8 cellular contexts compared by ENCODE assay signal in the genomic region with DNA sequence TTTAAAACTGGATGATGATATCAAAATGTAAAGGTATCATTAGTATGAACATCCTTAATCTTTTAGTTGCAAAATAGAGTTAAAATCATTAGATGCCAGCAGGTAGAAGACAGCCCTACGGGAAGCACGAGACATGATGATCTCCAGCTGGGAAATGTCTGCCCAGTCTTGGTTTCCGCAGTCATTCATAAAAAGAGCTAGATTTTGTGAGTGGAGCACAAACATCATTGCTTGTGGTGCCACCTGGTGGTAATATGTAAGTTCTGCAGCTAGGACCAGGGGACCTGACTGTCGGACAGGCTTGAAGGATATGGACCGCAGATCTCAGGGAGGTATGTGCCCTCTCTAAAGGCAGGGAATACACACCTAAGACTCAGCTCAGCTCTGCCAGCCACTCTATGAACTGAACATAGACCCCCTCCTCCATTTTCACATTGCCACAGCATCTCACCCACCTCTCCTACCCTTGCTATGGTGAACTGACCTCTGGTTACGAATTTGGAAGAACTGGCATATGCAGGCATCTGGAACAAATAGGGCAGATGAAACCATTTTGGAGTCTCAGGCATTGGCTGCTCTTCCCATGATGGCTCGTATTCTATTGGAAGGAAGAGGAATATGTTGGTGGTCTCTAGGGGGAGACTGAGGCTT. TPM values are rescaled to one million over a fixed set of nuclear protein-coding genes. Genes with fewer than 3 reads are reported as not detected.
DNase-seq lines count a peak whose midpoint lies in the region; ATAC-seq and TF ChIP-seq lines count a peak whose summit lies in the region.

No MANE protein-coding gene starts in this region.

- peak; percentile 76 for TF ChIP-seq CTCF in GM10248 (IDR thresholded peaks at IDR 0.05; ENCODE audit: control extremely low read depth, extremely low read depth, low read depth, missing control alignments)

- peaks cover 3% of the 10 kb centered on the region for H3K27me3 Mint-ChIP-seq in activated CD4-positive, alpha-beta T cell treated with anti-CD3 and anti-CD28 coated beads, Interleukin-2, amount 10 ng/mL, durations not matched to agents 24 days and 14 days

- CTCF ChIA-PET in GM10248 (lab: Yijun Ruan, JAX): interaction anchor here (0.6 to 12.9 kb wide), 71 partner anchors 10 to 587 kb away, joined by 3 to 307 read pairs (median 6); partner anchors contain the start of genes EIF2D, FCAMR, FCMR and IL20

- H3K4me3 Mint-ChIP-seq in activated CD4-positive, alpha-beta T cell treated with anti-CD3 and anti-CD28 coated beads, Interleukin-2, amount 10 ng/mL, durations not matched to agents 24 days and 14 days: no peak overlapping the region

- H3K27ac Mint-ChIP-seq in activated CD4-positive, alpha-beta T cell treated with anti-CD3 and anti-CD28 coated beads, Interleukin-2, amount 10 ng/mL, durations not matched to agents 24 days and 14 days: no peak overlapping the region

- DNase-seq in GM10248 (ENCODE audit: extremely low spot score): peak; percentile 70
- peak; percentile 56 for DNase-seq in HS-5 (ENCODE audit: low read depth)
- DNase-seq in NCI-H69 (lab: John Stamatoyannopoulos, UW): peak; percentile 93
- DNase-seq in activated CD4-positive, alpha-beta T cell treated with anti-CD3 and anti-CD28 coated beads, Interleukin-2, amount 10 ng/mL, durations not matched to agents 24 days and 14 days: peak; percentile 91
- DNase-seq in effector CD4-positive, alpha-beta T cell: peak; percentile 50
- DNase-seq in lung microvascular endothelial cell (ENCODE audit: low read depth in 2 of 2): peak; percentile 78 to 85
- peak; percentile 63 for DNase-seq in stromal cell of bone marrow (ENCODE audit: low read depth)

- H3K36me3 Mint-ChIP-seq in activated CD4-positive, alpha-beta T cell treated with anti-CD3 and anti-CD28 coated beads, Interleukin-2, amount 10 ng/mL, durations not matched to agents 24 days and 14 days (ENCODE audit: low read depth): peaks cover 72% of the 10 kb centered on the region

- intact Hi-C loops in activated CD4-positive, alpha-beta T cell treated with anti-CD3 and anti-CD28 coated beads, Interleukin-2, amount 10 ng/mL, durations not matched to agents 24 days and 14 days (cut with micrococcal nuclease): loop anchor here (1.0 to 2.0 kb wide), 4 partner anchors 47 to 186 kb away; partner anchors contain the start of gene IL20

- POLR2A ChIA-PET in GM10248 (lab: Yijun Ruan, JAX): no interaction called here

- peaks cover 59% of the 10 kb centered on the region for H3K4me1 Mint-ChIP-seq in activated CD4-positive, alpha-beta T cell treated with anti-CD3 and anti-CD28 coated beads, Interleukin-2, amount 10 ng/mL, durations not matched to agents 24 days and 14 days

- no peaks in the 10 kb centered on the region for H3K9me3 Mint-ChIP-seq in activated CD4-positive, alpha-beta T cell treated with anti-CD3 and anti-CD28 coated beads, Interleukin-2, amount 10 ng/mL, durations not matched to agents 24 days and 14 days

- ATAC-seq in GM19035 (IDR thresholded peaks at IDR 0.05; ENCODE audit: unreplicated experiment): no peak

RNA-seq across cellular contexts. Expression of gene FCMR, which starts 9.2 kb away (rescaled TPM):
- total RNA-seq in activated CD4-positive, alpha-beta T cell treated with anti-CD3 and anti-CD28 coated beads, Interleukin-2, amount 10 ng/mL, durations not matched to agents 24 days and 14 days: 19.6 and 23.2 TPM in 2 replicates
- not detected in 2 replicates for total RNA-seq in lung microvascular endothelial cell

RNA-seq across cellular contexts. Expression of gene IL24, which starts 15.3 kb away (rescaled TPM):
- total RNA-seq in activated CD4-positive, alpha-beta T cell treated with anti-CD3 and anti-CD28 coated beads, Interleukin-2, amount 10 ng/mL, durations not matched to agents 24 days and 14 days: 5.1 and 5.9 TPM in 2 replicates
- not detected in 2 replicates for total RNA-seq in lung microvascular endothelial cell

RNA-seq across cellular contexts. Expression of gene PIGR, which starts 33.7 kb away (rescaled TPM):
- 0.07 TPM in 1 of 2 replicates, not detected in the other for total RNA-seq in activated CD4-positive, alpha-beta T cell treated with anti-CD3 and anti-CD28 coated beads, Interleukin-2, amount 10 ng/mL, durations not matched to agents 24 days and 14 days
- not detected in 2 replicates for total RNA-seq in lung microvascular endothelial cell

RNA-seq across cellular contexts. Expression of gene IL20, which starts 47.1 kb away (rescaled TPM):
- not detected in 2 replicates for total RNA-seq in activated CD4-positive, alpha-beta T cell treated with anti-CD3 and anti-CD28 coated beads, Interleukin-2, amount 10 ng/mL, durations not matched to agents 24 days and 14 days
- not detected in 2 replicates for total RNA-seq in lung microvascular endothelial cell

RNA-seq across cellular contexts. Expression of gene FCAMR, which starts 57.7 kb away (rescaled TPM):
- total RNA-seq in activated CD4-positive, alpha-beta T cell treated with anti-CD3 and anti-CD28 coated beads, Interleukin-2, amount 10 ng/mL, durations not matched to agents 24 days and 14 days: not detected in 2 replicates
- not detected in 2 replicates for total RNA-seq in lung microvascular endothelial cell

Comparison
In these comparisons a context has a peak if more than half of its experiments do, and no peak if none do; other contexts are left out.
1. RNA of gene FCMR, which starts 9.2 kb away (total RNA-seq): 19.6 to 23.2 TPM in activated CD4-positive, alpha-beta T cell treated with anti-CD3 and anti-CD28 coated beads, Interleukin-2, amount 10 ng/mL, durations not matched to agents 24 days and 14 days; not detected in lung microvascular endothelial cell; every median in the first group is over 10 times any median in the second.
2. Peak in every context shown above with its lines, with median percentiles within 50 percentile points of each other: DNase-seq.